Comparison of ENCODE assay signal across 20 cellular contexts in genomic region chr3:12536423-12536822, GRCh38. TPM values are rescaled to one million over a fixed set of nuclear protein-coding genes. Genes with fewer than 3 reads are reported as not detected.
DNase-seq lines count a peak whose midpoint lies in the region; ATAC-seq, FAIRE-seq and TF ChIP-seq lines count a peak whose summit lies in the region.
"Had no signal": no experiment of that assay in that cellular context is flagged by ENCODE, and none has a peak within 500 bp of the region (broad histone marks: within the 10 kb centered on the region; RNA-seq: fewer than 3 reads in every experiment).

No MANE protein-coding gene starts in this region.

- H3K9me3 ChIP-seq in OCI-LY7 (ENCODE audit: low read length) (no peaks in the 10 kb centered on the region), neural cell (ENCODE audit: low read length) (no peaks in the 10 kb centered on the region), mesenchymal stem cell (ENCODE audit: control insufficient read depth, low read length) (no peaks in the 10 kb centered on the region)
- H3K9me3 ChIP-seq: BLaER1, vagina had no signal

- H3K4me3 ChIP-seq in AG10803 (ENCODE audit: low read length) (no peak overlapping the region), OCI-LY7 (ENCODE audit: low read depth, low read length, poor library complexity, severe bottlenecking) (no peak overlapping the region), neural cell (ENCODE audit: low read length) (no peak overlapping the region), mesenchymal stem cell (ENCODE audit: insufficient read depth in 1 of 2, low read depth in 1 of 2, low read length in 2 of 2) (no peak overlapping the region)
- H3K4me3 ChIP-seq: BLaER1, vagina had no signal

- H3K18ac ChIP-seq in mesenchymal stem cell (ENCODE audit: low read depth in 1 of 2, low read length in 2 of 2): no peak overlapping the region

- H3K36me3 Mint-ChIP-seq in chondrocyte (ENCODE audit: low read depth): peaks cover 6% of the 10 kb centered on the region

- H3K4ac ChIP-seq in mesenchymal stem cell (ENCODE audit: low read depth in 1 of 2, low read length in 2 of 2): no peak overlapping the region

- no peak overlapping the region for H2BK15ac ChIP-seq in mesenchymal stem cell (ENCODE audit: low read depth, poor library complexity, severe bottlenecking)

- H3K4me3 Mint-ChIP-seq in chondrocyte (ENCODE audit: unreplicated experiment): no peak overlapping the region
- H3K4me3 Mint-ChIP-seq: activated naive CD8-positive, alpha-beta T cell; activated T-cell treated with anti-CD3 and anti-CD28 coated beads, Interleukin-2, amount 50 U/mL, for 4 hours; stimulated activated naive CD8-positive, alpha-beta T cell treated with anti-CD3 and anti-CD28 coated beads, Interleukin-15, amount 100 ng/mL, for 72 hours had no signal

- H2BK5ac ChIP-seq in mesenchymal stem cell (ENCODE audit: low read depth, low read length, poor library complexity, severe bottlenecking): no peak overlapping the region

- no peak for TF ChIP-seq EP300 in neural cell (conservative IDR thresholded peaks at IDR 0.05; ENCODE audit: poor library complexity, severe bottlenecking)

- TF ChIP-seq CTCF in AG10803 (conservative IDR thresholded peaks at IDR 0.05; ENCODE audit: low read length) (peak; percentile 39), OCI-LY7 (conservative IDR thresholded peaks at IDR 0.05; ENCODE audit: low read length) (0 out of 2 replicates have a peak, but pooled peaks have one; percentile 14), chondrocyte (IDR thresholded peaks at IDR 0.05) (peak; percentile 74), neural cell (IDR thresholded peaks at IDR 0.05; ENCODE audit: poor library complexity, severe bottlenecking) (no peak)

- H2BK120ac ChIP-seq in mesenchymal stem cell (ENCODE audit: low read depth, low read length): no peak overlapping the region

- FAIRE-seq in frontal cortex (lab: Jason Lieb, UNC): no peak
- FAIRE-seq: endothelial cell of umbilical vein had no signal

- WGBS in mesenchymal stem cell: 99% methylated on average over 6 of the region's 6 CpGs

- DNase-seq in AG10803 (ENCODE audit: low read depth) (no peak), OCI-LY7 (ENCODE audit: low spot score) (no peak), chondrocyte (ENCODE audit: low spot score) (no peak), foreskin melanocyte (no peak), frontal cortex (ENCODE audit: low spot score in 2 of 2) (no peak), mesenchymal stem cell (no peak)
- DNase-seq: activated CD4-positive, alpha-beta T cell treated with anti-CD3 and anti-CD28 coated beads, Interleukin-2, amount 50 U/mL, for 48 hours; activated T-cell treated with anti-CD3 and anti-CD28 coated beads, Interleukin-2, amount 50 U/mL, for 4 hours; NCI-H1694; stimulated activated CD4-positive, alpha-beta T cell treated with anti-CD3 and anti-CD28 coated beads, Interleukin-15, amount 100 ng/mL, for 24 hours; stimulated activated naive CD8-positive, alpha-beta T cell treated with anti-CD3 and anti-CD28 coated beads, Interleukin-15, amount 100 ng/mL, for 72 hours had no signal

- ATAC-seq in GM18909 (IDR thresholded peaks at IDR 0.05; ENCODE audit: poor library complexity, unreplicated experiment): no peak
- ATAC-seq: activated T-cell treated with anti-CD3 and anti-CD28 coated beads, Interleukin-2, amount 50 U/mL, for 4 hours; stimulated activated naive CD8-positive, alpha-beta T cell treated with anti-CD3 and anti-CD28 coated beads, Interleukin-15, amount 100 ng/mL, for 72 hours had no signal

- no peaks in the 10 kb centered on the region for H3K79me2 ChIP-seq in OCI-LY7 (ENCODE audit: insufficient read depth, low read depth, low read length)
- H3K79me2 ChIP-seq in neural cell (replicated peaks; ENCODE audit: insufficient read depth, low read length): no peaks in the 10 kb centered on the region

- H3K9ac ChIP-seq in neural cell (ENCODE audit: low read length) (no peak overlapping the region), mesenchymal stem cell (ENCODE audit: low read length) (no peak overlapping the region)
- H3K9ac ChIP-seq: BLaER1 had no signal

- H3K36me3 ChIP-seq in OCI-LY7 (ENCODE audit: insufficient read depth, low read length) (peaks cover 39% of the 10 kb centered on the region), neural cell (ENCODE audit: insufficient read depth, low read length) (no peaks in the 10 kb centered on the region), mesenchymal stem cell (ENCODE audit: control insufficient read depth in 1 of 2, insufficient read depth in 2 of 2, low read depth in 1 of 2, low read length in 2 of 2) (peaks cover 15 to 48% of the 10 kb centered on the region in 2 experiments)

- CTCF ChIA-PET in OCI-LY7 (lab: Charles Lee; ENCODE audit: unreplicated experiment): no interaction called here

- H2AFZ ChIP-seq in OCI-LY7 (ENCODE audit: low read length) (no peak overlapping the region), neural cell (ENCODE audit: low read depth, low read length) (no peak overlapping the region), mesenchymal stem cell (ENCODE audit: low read depth, low read length) (no peak overlapping the region)

- no peak overlapping the region for H3K14ac ChIP-seq in mesenchymal stem cell (ENCODE audit: low read length in 2 of 2)

- POLR2A ChIA-PET in OCI-LY7 (lab: Charles Lee): interaction anchor here (1.2 kb wide), 1 partner anchor 52 kb away, joined by 3 read pairs; the partner anchor contains the start of gene TSEN2

- H3K27ac Mint-ChIP-seq in chondrocyte (ENCODE audit: unreplicated experiment): no peak overlapping the region
- H3K27ac Mint-ChIP-seq: activated naive CD8-positive, alpha-beta T cell; stimulated activated naive CD8-positive, alpha-beta T cell treated with anti-CD3 and anti-CD28 coated beads, Interleukin-15, amount 100 ng/mL, for 72 hours had no signal

- H4K91ac ChIP-seq in mesenchymal stem cell (ENCODE audit: low read length): no peak overlapping the region

- H3F3A ChIP-seq in neural cell (ENCODE audit: insufficient read depth, low read length, poor library complexity, severe bottlenecking): no peaks in the 10 kb centered on the region

- no peaks in the 10 kb centered on the region for H4K20me1 ChIP-seq in OCI-LY7 (ENCODE audit: insufficient read depth, low read length)
- no peaks in the 10 kb centered on the region for H4K20me1 ChIP-seq in neural cell (ENCODE audit: insufficient read depth)
- H4K20me1 ChIP-seq: BLaER1 had no signal

- peaks cover 3% of the 10 kb centered on the region for H3K79me1 ChIP-seq in mesenchymal stem cell (replicated peaks; ENCODE audit: low read length, poor library complexity, severe bottlenecking)

- intact Hi-C loops in OCI-LY7 (cut with micrococcal nuclease; ENCODE audit: unreplicated experiment): no loop called here

- no peak overlapping the region for H3K23ac ChIP-seq in mesenchymal stem cell (ENCODE audit: low read length in 2 of 2)

- H3K27me3 ChIP-seq in neural cell (ENCODE audit: insufficient read depth, low read depth, low read length): no peaks in the 10 kb centered on the region
- no peaks in the 10 kb centered on the region for H3K27me3 ChIP-seq in mesenchymal stem cell (ENCODE audit: control insufficient read depth in 1 of 2, insufficient read depth in 1 of 2, low read length in 2 of 2)
- H3K27me3 ChIP-seq: BLaER1, vagina had no signal

- H3K9me3 Mint-ChIP-seq in chondrocyte (ENCODE audit: low read depth): no peaks in the 10 kb centered on the region
- H3K9me3 Mint-ChIP-seq: activated T-cell treated with anti-CD3 and anti-CD28 coated beads, Interleukin-2, amount 50 U/mL, for 4 hours; stimulated activated naive CD8-positive, alpha-beta T cell treated with anti-CD3 and anti-CD28 coated beads, Interleukin-15, amount 100 ng/mL, for 72 hours had no signal

- H4K8ac ChIP-seq in mesenchymal stem cell (ENCODE audit: low read length): no peak overlapping the region

- H3K4me2 ChIP-seq in OCI-LY7 (ENCODE audit: low read length) (no peak overlapping the region), neural cell (ENCODE audit: low read length) (no peak overlapping the region), mesenchymal stem cell (ENCODE audit: low read length, poor library complexity, severe bottlenecking) (no peak overlapping the region)
- H3K4me2 ChIP-seq: BLaER1 had no signal

- H3K27me3 Mint-ChIP-seq in chondrocyte (ENCODE audit: low read depth): no peaks in the 10 kb centered on the region
- H3K27me3 Mint-ChIP-seq: activated naive CD8-positive, alpha-beta T cell; stimulated activated naive CD8-positive, alpha-beta T cell treated with anti-CD3 and anti-CD28 coated beads, Interleukin-15, amount 100 ng/mL, for 72 hours had no signal

- H2AK5ac ChIP-seq in mesenchymal stem cell (ENCODE audit: low read length, severe bottlenecking): no peak overlapping the region

- BruUV-seq in OCI-LY7 (replicated peaks; lab: Mats Ljungman, UMichigan): no TSS peak

- no peak overlapping the region for H3K27ac ChIP-seq in OCI-LY7 (ENCODE audit: low read depth, low read length, poor library complexity, severe bottlenecking)
- no peak overlapping the region for H3K27ac ChIP-seq in neural cell (ENCODE audit: low read length)
- no peak overlapping the region for H3K27ac ChIP-seq in mesenchymal stem cell (ENCODE audit: low read length, poor library complexity, severe bottlenecking)
- H3K27ac ChIP-seq: BLaER1, vagina had no signal

- no peak overlapping the region for H2BK12ac ChIP-seq in mesenchymal stem cell (ENCODE audit: low read length in 2 of 2)

- TF ChIP-seq RAD21 in neural cell (conservative IDR thresholded peaks at IDR 0.05): peak; percentile 9

- no peaks in the 10 kb centered on the region for H3K4me1 Mint-ChIP-seq in chondrocyte (ENCODE audit: low read depth)
- H3K4me1 Mint-ChIP-seq: stimulated activated naive CD8-positive, alpha-beta T cell treated with anti-CD3 and anti-CD28 coated beads, Interleukin-15, amount 100 ng/mL, for 72 hours had no signal

- H3K4me1 ChIP-seq in OCI-LY7 (ENCODE audit: insufficient read depth, low read length, poor library complexity, severe bottlenecking): no peaks in the 10 kb centered on the region
- H3K4me1 ChIP-seq in mesenchymal stem cell (ENCODE audit: control insufficient read depth, insufficient read depth, low read depth, low read length): no peaks in the 10 kb centered on the region
- H3K4me1 ChIP-seq: BLaER1, vagina had no signal

- H3K9me2 ChIP-seq in OCI-LY7 (ENCODE audit: insufficient read depth, low read length): no peaks in the 10 kb centered on the region
- no peaks in the 10 kb centered on the region for H3K9me2 ChIP-seq in neural cell (ENCODE audit: insufficient read depth, low read length)

RNA-seq across cellular contexts. Expression of gene MKRN2OS, which starts 8.9 kb away (rescaled TPM):
- 0.28 TPM in 1 of 2 replicates, not detected in the other for total RNA-seq in OCI-LY7 (2014; rRNA removed; shearing (Covaris generic))
- total RNA-seq in OCI-LY7 (2022) (not detected in 2 replicates), chondrocyte (not detected in 3 replicates), frontal cortex (not detected)
- polyA plus RNA-seq in neural cell: 0.36 TPM in 1 of 2 replicates, not detected in the other
- polyA minus RNA-seq in neural cell: not detected in 2 replicates
- not detected for polyA plus RNA-seq in mesenchymal stem cell (2013, experiment 1 of 2)
- polyA plus RNA-seq in mesenchymal stem cell (2013, experiment 2 of 2): not detected
- total RNA-seq: activated T-cell treated with anti-CD3 and anti-CD28 coated beads, Interleukin-2, amount 50 U/mL, for 4 hours; cerebellum; endothelial cell of umbilical vein; NCI-H460; posterior vena cava; vagina had no signal
- polyA plus RNA-seq: endothelial cell of umbilical vein had no signal

RNA-seq across cellular contexts. Expression of gene MKRN2, which starts 20.5 kb away (rescaled TPM):
- 19.4 and 25.7 TPM in 2 replicates for total RNA-seq in OCI-LY7 (2014; rRNA removed; shearing (Covaris generic))
- 20.2 and 21.9 TPM in 2 replicates for total RNA-seq in OCI-LY7 (2022)
- total RNA-seq in chondrocyte: 32.8 to 36.2 TPM (median 34.5 TPM) in 3 replicates
- polyA plus RNA-seq in neural cell: 47.6 and 50.4 TPM in 2 replicates
- 47.7 and 50.0 TPM in 2 replicates for polyA minus RNA-seq in neural cell
- 35.5 TPM for total RNA-seq in frontal cortex
- polyA plus RNA-seq in mesenchymal stem cell (2013, experiment 1 of 2): 21.7 TPM
- 22.3 TPM for polyA plus RNA-seq in mesenchymal stem cell (2013, experiment 2 of 2)

RNA-seq across cellular contexts. Expression of gene TSEN2, which starts 52.1 kb away (rescaled TPM):
- 33.2 and 40.7 TPM in 2 replicates for total RNA-seq in OCI-LY7 (2014; rRNA removed; shearing (Covaris generic))
- total RNA-seq in OCI-LY7 (2022) (30.7 and 41.4 TPM in 2 replicates), chondrocyte (8.6 to 14.5 TPM (median 8.7 TPM) in 3 replicates), frontal cortex (39.5 TPM)
- polyA plus RNA-seq in neural cell: 22.6 and 31.4 TPM in 2 replicates
- 33.6 and 36.6 TPM in 2 replicates for polyA minus RNA-seq in neural cell
- polyA plus RNA-seq in mesenchymal stem cell (2013, experiment 1 of 2): 3.8 TPM
- polyA plus RNA-seq in mesenchymal stem cell (2013, experiment 2 of 2): 4.3 TPM
